Comparison of ENCODE assay signal across 9 cellular contexts in the genomic region with DNA sequence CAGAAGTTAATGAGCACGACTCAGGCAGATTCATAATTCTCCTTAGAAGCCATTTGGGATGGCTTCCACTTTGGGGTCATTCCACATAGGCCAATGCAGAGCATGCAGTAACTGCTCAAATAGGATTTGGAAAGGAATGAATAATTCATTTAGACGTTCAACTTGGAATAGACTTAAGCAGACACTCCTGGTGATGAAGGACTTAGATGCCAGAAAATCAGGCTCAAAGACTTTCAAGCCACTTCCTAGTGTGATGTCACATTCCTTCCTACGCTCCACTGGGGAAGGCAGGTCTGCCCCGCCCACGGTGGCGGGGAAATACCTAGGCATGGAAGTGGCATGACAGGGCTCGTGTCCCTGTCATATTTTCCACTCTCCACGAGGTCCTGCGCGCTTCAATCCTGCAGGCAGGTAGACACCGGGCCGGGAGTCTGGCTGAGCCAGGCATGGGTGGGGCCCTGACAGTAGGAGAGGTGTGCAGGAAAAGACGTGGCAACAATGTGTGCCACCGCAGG. TPM values are rescaled to one million over a fixed set of nuclear protein-coding genes. Genes with fewer than 3 reads are reported as not detected.
DNase-seq lines count a peak whose midpoint lies in the region; ATAC-seq and TF ChIP-seq lines count a peak whose summit lies in the region.
"Had no signal": no experiment of that assay in that cellular context is flagged by ENCODE, and none has a peak within 500 bp of the region (broad histone marks: within the 10 kb centered on the region; RNA-seq: fewer than 3 reads in every experiment).

A gene (plus strand): TSS at position 348 of the 515 bp plus-strand sequence. CDS start 845 bp downstream, outside the sequence.

- H3K4me3 ChIP-seq in adrenal gland (peak within 1 kb of the TSS; percentile 15 to 59 (median 32)), kidney epithelial cell (ENCODE audit: low read depth, low read length) (peak within 1 kb of the TSS; percentile 37), spleen (peak within 1 kb of the TSS in 7 of 8 donors; percentile 4 to 62 (median 24))

- H3K9me3 ChIP-seq in adrenal gland (replicated peaks in 1 of 3) (no peaks in the 10 kb centered on the region), spleen (no peaks in the 10 kb centered on the region)

- no peak for TF ChIP-seq POLR2A in adrenal gland (IDR thresholded peaks at IDR 0.05)
- TF ChIP-seq POLR2A in spleen (IDR thresholded peaks at IDR 0.05) = no peak

- intact Hi-C loops in adrenal gland (cut with DNase I) = loop anchor here in 1 of 2 donors (5.0 kb wide), 1 partner anchor 51 kb away; no protein-coding TSS in a partner anchor
- intact Hi-C loops in spleen (cut with DNase I; ENCODE audit: low total_unique reads) = no loop called here

- H3K27ac ChIP-seq in adrenal gland (peak within 1 kb of the TSS in 4 of 5 donors; percentile 48 to 76 (median 60)), spleen (peak within 1 kb of the TSS in 1 of 8 donors; percentile 52)

- WGBS in adrenal gland, 4 donors = 53 to 72% (median 63%) methylated on average over 9 to 14 of the region's 14 CpGs
- WGBS in spleen, 5 donors = 77 to 94% (median 86%) methylated on average over 10 to 14 of the region's 14 CpGs

- no peaks in the 10 kb centered on the region for H3K36me3 ChIP-seq in adrenal gland (replicated peaks in 1 of 2)
- no peaks in the 10 kb centered on the region for H3K36me3 ChIP-seq in kidney epithelial cell (ENCODE audit: control insufficient read depth, insufficient read depth, low read length)
- H3K36me3 ChIP-seq in spleen = no peaks in the 10 kb centered on the region

- DNase-seq in HT-29 (ENCODE audit: low spot score) (peak; percentile 69), adrenal gland (peak in 5 of 7 donors; percentile 20 to 49 (median 23)), kidney epithelial cell (ENCODE audit: low read depth) (no peak), spleen (no peak), NCI-H82 (lab: John Stamatoyannopoulos, UW) (no peak), NCI-H526 treated with DMSO at 0.1 percent for 48 hours (lab: John Stamatoyannopoulos, UW) (no peak)
- DNase-seq: NCI-H2029 had no signal

- ATAC-seq in GM21576 (IDR thresholded peaks at IDR 0.05; ENCODE audit: unreplicated experiment) (no peak), GM21619 (IDR thresholded peaks at IDR 0.05; ENCODE audit: unreplicated experiment) (no peak)

- H3K4me1 ChIP-seq in adrenal gland (replicated peaks in 1 of 2) = peaks cover 0 to 5% of the 10 kb centered on the region in 2 donors
- peaks cover 0 to 20% (median 10%) of the 10 kb centered on the region in 6 donors for H3K4me1 ChIP-seq in spleen

- no peak for TF ChIP-seq CTCF in adrenal gland (IDR thresholded peaks at IDR 0.05)
- TF ChIP-seq CTCF in kidney epithelial cell (IDR thresholded peaks at IDR 0.05; ENCODE audit: insufficient read depth, low read length, poor library complexity, severe bottlenecking) = no peak
- TF ChIP-seq CTCF in spleen (IDR thresholded peaks at IDR 0.05 in 8 of 11, conservative IDR thresholded peaks at IDR 0.05 in 3 of 11) = no peak

- H3K27me3 ChIP-seq in adrenal gland (no peaks in the 10 kb centered on the region), kidney epithelial cell (ENCODE audit: control insufficient read depth, insufficient read depth, low read length) (no peaks in the 10 kb centered on the region), spleen (replicated peaks in 1 of 7) (peaks cover 0 to 20% (median 7%) of the 10 kb centered on the region in 7 donors)

RNA-seq across cellular contexts. Expression of the gene that starts here (rescaled TPM):
- total RNA-seq in HT-29 (2014; rRNA removed; shearing (Covaris generic)) = 2.4 and 3.8 TPM in 2 replicates
- total RNA-seq in adrenal gland (1 to 10 TPM; 1.1 to 4.6 (median 1.9) TPM), kidney epithelial cell (0.62 and 2.1 TPM in 2 replicates), spleen (under 1 TPM in 3 of 7 donors, not detected in 4; 0.13 to 0.49 (median 0.23) TPM)
- polyA plus RNA-seq in adrenal gland (1 to 10 TPM; 1.2 to 4.0 (median 1.5) TPM), spleen (under 1 TPM; 0.05 to 0.13 (median 0.06) TPM)

Comparison
In these comparisons a context has a peak if more than half of its experiments do, and no peak if none do; other contexts are left out.
1. DNase-seq: peak in HT-29 (single experiment) and adrenal gland (5 of 7); none in kidney epithelial cell (single experiment), spleen (single experiment), NCI-H82 (single experiment) and NCI-H526 treated with DMSO at 0.1 percent for 48 hours (single experiment).
2. Peak in every context shown above with its lines, with median percentiles within 50 percentile points of each other: H3K4me3 ChIP-seq.